In the genomic region with DNA sequence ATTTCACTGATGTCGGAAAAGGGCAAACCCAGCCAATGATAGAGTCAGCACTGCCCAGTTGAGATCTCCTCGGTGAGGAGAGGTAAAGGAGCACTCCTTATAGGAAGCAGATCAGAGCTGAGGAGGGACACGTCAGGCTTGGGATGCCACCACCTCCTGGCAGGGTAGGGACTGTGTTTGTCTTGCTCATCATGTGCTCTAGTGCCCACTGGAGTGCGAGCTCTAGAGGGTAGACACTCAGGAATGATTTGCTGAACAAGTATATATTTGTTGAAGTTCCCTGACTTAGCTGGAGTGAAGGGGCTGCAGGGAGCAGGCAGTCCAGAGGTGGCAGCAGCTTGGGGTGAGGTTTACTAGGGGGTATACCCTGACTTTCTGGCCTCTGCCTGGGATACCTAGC, we compare ENCODE assay signal across 25 cellular contexts.
"Had no signal": no experiment of that assay in that cellular context is flagged by ENCODE, and none has a peak within 500 bp of the region (broad histone marks: within the 10 kb centered on the region; RNA-seq: fewer than 3 reads in every experiment).

No MANE protein-coding gene starts in this region.

- ATAC-seq: activated CD4-positive, alpha-beta T cell treated with anti-CD3 and anti-CD28 coated beads for 36 hours; activated T-cell treated with anti-CD3 and anti-CD28 coated beads, Interleukin-2, amount 50 U/mL, for 72 hours; SK-N-SH treated with all-trans-retinoic acid at 6 μM for 48 hours had no signal

- H3K27me3 Mint-ChIP-seq: brain had no signal

- DNase-seq: activated CD4-positive, alpha-beta memory T cell treated with anti-CD3 and anti-CD28 coated beads, Interleukin-2, amount 10 ng/mL, durations not matched to agents 7 days and 5 days; activated CD4-positive, alpha-beta T cell treated with anti-CD3 and anti-CD28 coated beads for 36 hours; activated CD4-positive, alpha-beta T cell treated with anti-CD3 and anti-CD28 coated beads, Interleukin-2, amount 50 U/mL, for 1 hour; activated naive CD4-positive, alpha-beta T cell treated with anti-CD3 and anti-CD28 coated beads, Interleukin-2, amount 50 U/mL, for 16 hours; activated T-cell treated with anti-CD3 and anti-CD28 coated beads for 4 hours; activated T-cell treated with anti-CD3 and anti-CD28 coated beads, Interleukin-2, amount 50 U/mL, for 72 hours; amniotic stem cell; Kasumi-1; KBM-7; NCI-H1105 treated with DMSO at 0.1 percent for 48 hours; NCI-H1436 treated with DMSO at 0.1 percent for 48 hours; NCI-H187; NCI-H2081; NCI-H510A treated with DMSO at 0.1 percent for 48 hours; NCI-H69; SHP77 had no signal

- H3K27me3 ChIP-seq: cardiac muscle cell, SJSA1 had no signal

- H3K36me3 ChIP-seq: cardiac muscle cell, SJSA1 had no signal

- H3K4me3 Mint-ChIP-seq: activated CD4-positive, alpha-beta memory T cell treated with anti-CD3 and anti-CD28 coated beads, Interleukin-2, amount 10 ng/mL, durations not matched to agents 7 days and 5 days; activated CD4-positive, alpha-beta T cell treated with anti-CD3 and anti-CD28 coated beads for 36 hours; activated T-cell treated with anti-CD3 and anti-CD28 coated beads, Interleukin-2, amount 50 U/mL, for 72 hours; brain; T-helper 1 cell treated with Interleukin-12 subunit alpha and Interleukin-12 subunit beta and Interleukin-4 antibody, amounts not matched to agents 30 μg/mL and 1 μg/mL, for 36 hours had no signal

- H3K9me3 ChIP-seq: SJSA1 had no signal

- H3K36me3 Mint-ChIP-seq: brain had no signal

- H3K27ac Mint-ChIP-seq: activated CD4-positive, alpha-beta memory T cell treated with anti-CD3 and anti-CD28 coated beads, Interleukin-2, amount 10 ng/mL, durations not matched to agents 7 days and 5 days; activated CD4-positive, alpha-beta T cell treated with anti-CD3 and anti-CD28 coated beads for 36 hours; activated T-cell treated with anti-CD3 and anti-CD28 coated beads, Interleukin-2, amount 50 U/mL, for 72 hours; activated T-helper 2 cell treated with anti-CD3 and anti-CD28 coated beads, Interferon-gamma antibody, Interleukin-2, Interleukin-4, amounts not matched to agents 10 μg/mL and 5 μg/mL and 100 μg/mL, durations not matched to agents 14 hours and 24 hours and 36 hours; T-helper 1 cell treated with Interleukin-12 subunit alpha and Interleukin-12 subunit beta and Interleukin-4 antibody, amounts not matched to agents 30 μg/mL and 1 μg/mL, for 36 hours had no signal

- H3K9me3 Mint-ChIP-seq: activated CD4-positive, alpha-beta memory T cell treated with anti-CD3 and anti-CD28 coated beads, Interleukin-2, amount 10 ng/mL, durations not matched to agents 7 days and 5 days; activated T-cell treated with anti-CD3 and anti-CD28 coated beads, Interleukin-2, amount 50 U/mL, for 72 hours; activated T-helper 2 cell treated with anti-CD3 and anti-CD28 coated beads, Interferon-gamma antibody, Interleukin-2, Interleukin-4, amounts not matched to agents 10 μg/mL and 5 μg/mL and 100 μg/mL, durations not matched to agents 14 hours and 24 hours and 36 hours; brain; T-helper 1 cell treated with Interleukin-12 subunit alpha and Interleukin-12 subunit beta and Interleukin-4 antibody, amounts not matched to agents 30 μg/mL and 1 μg/mL, for 36 hours had no signal

- H3K27ac ChIP-seq: cardiac muscle cell, SJSA1, VCaP had no signal

- FAIRE-seq: astrocyte, RCC 7860 had no signal

- H3K4me3 ChIP-seq: cardiac muscle cell, SJSA1 had no signal

- H3K4me1 Mint-ChIP-seq: activated CD4-positive, alpha-beta memory T cell treated with anti-CD3 and anti-CD28 coated beads, Interleukin-2, amount 10 ng/mL, durations not matched to agents 7 days and 5 days; activated CD4-positive, alpha-beta T cell treated with anti-CD3 and anti-CD28 coated beads for 36 hours had no signal

- H3K4me1 ChIP-seq: SJSA1 had no signal
